In the genomic region with DNA sequence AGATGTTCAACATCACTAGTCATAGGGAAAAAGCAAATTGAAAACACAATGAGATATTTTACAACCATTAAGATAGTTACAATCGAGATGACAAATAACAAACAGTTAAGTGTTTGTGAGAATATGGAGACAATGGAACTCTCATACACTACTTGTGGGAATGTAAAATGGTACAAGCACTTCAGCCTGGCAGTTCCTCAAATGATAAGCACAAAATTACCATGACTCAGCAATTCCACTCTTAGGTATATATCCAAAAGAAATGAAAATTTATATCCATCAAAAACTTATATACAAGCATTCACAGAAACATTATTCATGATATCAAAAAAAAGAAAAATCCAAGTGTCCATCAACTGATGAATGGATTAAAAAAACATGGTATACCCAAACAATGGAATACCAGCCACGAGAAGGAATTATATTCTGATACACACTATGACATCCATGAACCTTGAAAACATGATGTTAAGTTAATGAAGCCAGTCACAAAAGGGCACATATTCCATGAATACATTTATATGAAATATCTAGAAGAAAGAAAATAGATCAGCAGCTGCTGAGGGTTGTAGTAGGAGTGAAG, we compare ENCODE assay signal across 2 cellular contexts.
A peak's percentile ranks its signal among the peaks of the same experiment; 100 is the strongest.
TF ChIP-seq lines count a peak whose summit lies in the region.

No MANE protein-coding gene starts in this region.

TF ChIP-seq in IMR-90, 13 proteins besides CTCF, POLR2A, EP300 and RAD21:
- peak; percentile 97 for TF ChIP-seq NFE2L2 (IDR thresholded peaks at IDR 0.05; ENCODE audit: low read depth, low read length)
- no peak for TF ChIP-seq RFX5 (IDR thresholded peaks at IDR 0.05; ENCODE audit: low read depth, low read length)
- peak; percentile 98 for TF ChIP-seq MAFK (IDR thresholded peaks at IDR 0.05; ENCODE audit: low read depth, low read length)

TF ChIP-seq in H1, 55 proteins besides CTCF, POLR2A, EP300 and RAD21:
- TF ChIP-seq MAFK (IDR thresholded peaks at IDR 0.05; ENCODE audit: low read depth, low read length) (peak; percentile 86), CTBP2 (IDR thresholded peaks at IDR 0.05; ENCODE audit: borderline replicate concordance, insufficient read depth, insufficient read length, low read length) (no peak), BACH1 (IDR thresholded peaks at IDR 0.05; ENCODE audit: low read length) (peak; percentile 88)
- TF ChIP-seq, protein P1, sequence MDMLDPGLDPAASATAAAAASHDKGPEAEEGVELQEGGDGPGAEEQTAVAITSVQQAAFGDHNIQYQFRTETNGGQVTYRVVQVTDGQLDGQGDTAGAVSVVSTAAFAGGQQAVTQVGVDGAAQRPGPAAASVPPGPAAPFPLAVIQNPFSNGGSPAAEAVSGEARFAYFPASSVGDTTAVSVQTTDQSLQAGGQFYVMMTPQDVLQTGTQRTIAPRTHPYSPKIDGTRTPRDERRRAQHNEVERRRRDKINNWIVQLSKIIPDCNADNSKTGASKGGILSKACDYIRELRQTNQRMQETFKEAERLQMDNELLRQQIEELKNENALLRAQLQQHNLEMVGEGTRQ (IDR thresholded peaks at IDR 0.05; ENCODE audit: low read length): no peak
TF ChIP-seq in H1: peak in this region for 2.
